8 cellular contexts compared by ENCODE assay signal in genomic region chr5:80406980-80407734, GRCh38. TPM values are rescaled to one million over a fixed set of nuclear protein-coding genes. Genes with fewer than 3 reads are reported as not detected.
DNase-seq lines count a peak whose midpoint lies in the region; ATAC-seq and TF ChIP-seq lines count a peak whose summit lies in the region.

No MANE protein-coding gene starts in this region.

- TF ChIP-seq CTCF in CD14-positive monocyte (IDR thresholded peaks at IDR 0.05) (no peak), vagina (IDR thresholded peaks at IDR 0.05) (no peak)

- H4K20me1 ChIP-seq in GM23248 (ENCODE audit: insufficient read depth): no peaks in the 10 kb centered on the region

- no peaks in the 10 kb centered on the region for H3K9me2 ChIP-seq in GM23248 (ENCODE audit: insufficient read depth)

- H3K9me3 ChIP-seq in GM23248 (ENCODE audit: low read depth) (no peaks in the 10 kb centered on the region), mucosa of stomach (ENCODE audit: control insufficient read depth, low read length) (no peaks in the 10 kb centered on the region), vagina (no peaks in the 10 kb centered on the region)

- in situ Hi-C loops in GM23248 (cut with MboI): no loop called here

- H3K36me3 Mint-ChIP-seq in CD14-positive monocyte: peaks cover 13 to 16% of the 10 kb centered on the region in 2 donors
- H3K36me3 Mint-ChIP-seq in effector memory CD8-positive, alpha-beta T cell (ENCODE audit: insufficient read depth): peaks cover 17% of the 10 kb centered on the region

- WGBS in GM23248 (ENCODE audit: low coverage in 1 of 2, low lambda C conversion rate in 2 of 2, missing lambda C conversion rate in 2 of 2), 2 experiments: 16 to 17% methylated on average over 20 to 31 of the region's 31 CpGs

- H3K4me1 Mint-ChIP-seq in CD14-positive monocyte: peaks cover 40% of the 10 kb centered on the region
- H3K4me1 Mint-ChIP-seq in effector memory CD8-positive, alpha-beta T cell (ENCODE audit: low read depth in 2 of 2): peaks cover 14 to 19% of the 10 kb centered on the region in 2 donors

- H3F3A ChIP-seq in GM23248 (ENCODE audit: insufficient read depth): peaks cover 6% of the 10 kb centered on the region; the same call in 1 of the 2 replicates

- peak; percentile 82 for ATAC-seq in SK-N-SH treated with all-trans-retinoic acid at 6 μM for 48 hours
- no peak for ATAC-seq in effector memory CD8-positive, alpha-beta T cell (replicated peaks)

- H3K4me2 ChIP-seq in GM23248 (ENCODE audit: unreplicated experiment): peak overlapping the region; percentile 73

- H3K4me3 Mint-ChIP-seq in CD14-positive monocyte: peak overlapping the region; percentile 90 to 94
- H3K4me3 Mint-ChIP-seq in effector memory CD8-positive, alpha-beta T cell: peak overlapping the region; percentile 94 to 97

- H3K9ac ChIP-seq in GM23248 (peak overlapping the region; percentile 93), mucosa of stomach (ENCODE audit: low read length) (peak overlapping the region; percentile 97)

- H3K4me1 ChIP-seq in GM23248 (ENCODE audit: insufficient read depth) (peaks cover 30% of the 10 kb centered on the region), mucosa of stomach (ENCODE audit: control insufficient read depth, insufficient read depth, low read length) (peaks cover 8% of the 10 kb centered on the region), vagina (peaks cover 28% of the 10 kb centered on the region)

- H3K79me2 ChIP-seq in GM23248 (ENCODE audit: insufficient read depth): peaks cover 38% of the 10 kb centered on the region

- peak overlapping the region; percentile 84 for H3K4me3 ChIP-seq in GM23248
- H3K4me3 ChIP-seq in mucosa of stomach (ENCODE audit: low read length): peak overlapping the region; percentile 82
- H3K4me3 ChIP-seq in vagina: peak overlapping the region; percentile 72 to 86

- H3K36me3 ChIP-seq in GM23248 (ENCODE audit: low read depth) (no peaks in the 10 kb centered on the region), mucosa of stomach (ENCODE audit: control insufficient read depth, insufficient read depth, low read length) (no peaks in the 10 kb centered on the region), vagina (no peaks in the 10 kb centered on the region)

- peak overlapping the region; percentile 92 for H2AFZ ChIP-seq in GM23248

- H3K27me3 ChIP-seq in GM23248 (replicated peaks; ENCODE audit: insufficient read depth): no peaks in the 10 kb centered on the region
- H3K27me3 ChIP-seq in mucosa of stomach (ENCODE audit: control insufficient read depth, insufficient read depth, low read length): no peaks in the 10 kb centered on the region
- no peaks in the 10 kb centered on the region for H3K27me3 ChIP-seq in vagina

- intact Hi-C loops in CD14-positive monocyte (cut with micrococcal nuclease) (loop anchor here (5.0 to 10.0 kb wide), 4 partner anchors 150 to 792 kb away; partner anchors contain the start of genes SERINC5 (in 1 of the 2) and TENT2 (in 1 of the 2)), vagina (cut with DNase I) (loop anchor here (5.0 kb wide), 1 partner anchor 150 kb away; the partner anchor contains the start of gene SERINC5)

- peaks cover 0 to 2% (median 0%) of the 10 kb centered on the region in 7 donors for H3K9me3 Mint-ChIP-seq in CD14-positive monocyte
- H3K9me3 Mint-ChIP-seq in effector memory CD8-positive, alpha-beta T cell: no peaks in the 10 kb centered on the region

- TF ChIP-seq POLR2A in vagina (IDR thresholded peaks at IDR 0.05): no peak

- DNase-seq in CD14-positive monocyte (ENCODE audit: low spot score) (no peak), GM23248 (peak; percentile 47), vagina (ENCODE audit: extremely low spot score in 2 of 2) (peak in 1 of 2 donors; percentile 90), HT-29 (ENCODE audit: low spot score) (no peak), cerebellum (ENCODE audit: low spot score) (no peak)
- DNase-seq in effector memory CD8-positive, alpha-beta T cell: no peak

- peak overlapping the region; percentile 97 to 100 (median 99) for H3K27ac Mint-ChIP-seq in CD14-positive monocyte
- H3K27ac Mint-ChIP-seq in effector memory CD8-positive, alpha-beta T cell: peak overlapping the region; percentile 98 to 100

- peaks cover 0 to 2% (median 0%) of the 10 kb centered on the region in 3 donors for H3K27me3 Mint-ChIP-seq in CD14-positive monocyte (ENCODE audit: low read depth in 3 of 3)
- H3K27me3 Mint-ChIP-seq in effector memory CD8-positive, alpha-beta T cell: no peaks in the 10 kb centered on the region

- H3K27ac ChIP-seq in GM23248: peak overlapping the region; percentile 94
- H3K27ac ChIP-seq in vagina: peak overlapping the region; percentile 97

TF ChIP-seq in SK-N-SH treated with all-trans-retinoic acid at 6 μM for 48 hours, 23 proteins besides CTCF, POLR2A, EP300 and RAD21:
- TF ChIP-seq ZFP3 (CRISPR knock-in tag; IDR thresholded peaks at IDR 0.05): no peak
- 0 out of 2 replicates have a peak, but pooled peaks have one; percentile 11 for TF ChIP-seq TSHZ2 (CRISPR knock-in tag; IDR thresholded peaks at IDR 0.05)
- TF ChIP-seq OSR1 (CRISPR knock-in tag; IDR thresholded peaks at IDR 0.05): no peak

RNA-seq across cellular contexts. Expression of gene ZFYVE16, which starts 0.7 kb away (rescaled TPM):
- polyA plus RNA-seq in CD14-positive monocyte (10 to 100 TPM in 1 of 2 donors, 1 to 10 TPM in 1; 9.4 to 15.8 TPM), GM23248 (2016; fragmentation: Nextera tagmentation; extraction: Ambion mirVana) (14.9 and 15.8 TPM in 2 replicates)
- total RNA-seq in GM23248 (2014; rRNA removed; shearing (Covaris generic)): 19.0 and 20.5 TPM in 2 replicates
- total RNA-seq in vagina (28.2 TPM), cerebellum (85.2 TPM)
- 4.5 and 4.9 TPM in 2 replicates for total RNA-seq in HT-29 (2014; rRNA removed; shearing (Covaris generic))
